In the genomic region with DNA sequence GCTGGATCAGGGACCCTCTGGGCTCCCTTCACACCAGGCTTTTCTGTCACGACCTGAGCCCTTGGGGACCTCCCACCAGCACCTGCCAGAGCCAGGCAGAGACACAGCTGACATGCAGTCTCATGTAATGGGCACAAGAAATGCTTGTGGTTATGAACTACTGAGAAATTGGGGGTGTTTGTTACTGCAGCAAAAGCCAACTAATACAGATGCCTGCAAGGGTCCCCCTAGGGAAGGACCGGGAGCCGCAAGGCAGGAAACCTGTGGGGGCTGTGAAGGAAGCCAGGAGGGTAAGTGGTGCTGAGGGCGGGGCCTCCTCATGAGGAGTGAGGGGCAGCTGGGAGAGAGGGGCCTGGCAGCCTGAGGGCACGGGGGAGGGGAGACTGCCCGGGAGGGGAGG, we compare ENCODE assay signal across 32 cellular contexts. TPM values are rescaled to one million over a fixed set of nuclear protein-coding genes. Genes with fewer than 3 reads are reported as not detected.
"Had no signal": no experiment of that assay in that cellular context is flagged by ENCODE, and none has a peak within 500 bp of the region (broad histone marks: within the 10 kb centered on the region; RNA-seq: fewer than 3 reads in every experiment).

No MANE protein-coding gene starts in this region.

- H3K27ac ChIP-seq: KMS-11, VCaP had no signal

- H3K9ac ChIP-seq: KMS-11 had no signal

- H3K4me2 ChIP-seq: KMS-11 had no signal

- ATAC-seq: activated CD8-positive, alpha-beta memory T cell treated with anti-CD3 and anti-CD28 coated beads, Interleukin-2, amount 10 ng/mL, durations not matched to agents 7 days and 5 days; activated naive CD8-positive, alpha-beta T cell treated with anti-CD3 and anti-CD28 coated beads, Interleukin-2, amount 50 U/mL, for 24 hours had no signal

- DNase-seq: activated CD4-positive, alpha-beta memory T cell treated with anti-CD3 and anti-CD28 coated beads, Interleukin-2, amount 10 ng/mL, durations not matched to agents 7 days and 5 days; activated CD4-positive, alpha-beta T cell treated with anti-CD3 and anti-CD28 coated beads for 1 hour; activated CD4-positive, alpha-beta T cell treated with anti-CD3 and anti-CD28 coated beads for 48 hours; activated CD4-positive, CD25-positive, alpha-beta regulatory T cell; activated CD8-positive, alpha-beta memory T cell treated with anti-CD3 and anti-CD28 coated beads for 24 hours; activated CD8-positive, alpha-beta memory T cell treated with anti-CD3 and anti-CD28 coated beads, Interleukin-2, amount 10 ng/mL, durations not matched to agents 7 days and 5 days; activated CD8-positive, alpha-beta memory T cell treated with anti-CD3 and anti-CD28 coated beads, Interleukin-2, amount 50 U/mL, for 48 hours; activated effector memory CD4-positive, alpha-beta T cell treated with Interleukin-2 at 50 U/mL for 16 hours; activated naive CD4-positive, alpha-beta T cell treated with anti-CD3 and anti-CD28 coated beads, Interleukin-2, amount 10 ng/mL, durations not matched to agents 7 days and 5 days; activated naive CD8-positive, alpha-beta T cell treated with anti-CD3 and anti-CD28 coated beads, Interleukin-2, amount 50 U/mL, for 24 hours; activated T-cell treated with anti-CD3 and anti-CD28 coated beads, Interleukin-2, amount 50 U/mL, for 48 hours; anterior cingulate cortex; central memory CD4-positive, alpha-beta T cell; NCI-H1092 treated with DMSO at 0.1 percent for 48 hours; NCI-H1417; NCI-H146; NCI-H187; NCI-H2029 treated with DMSO at 0.1 percent for 48 hours; NCI-H2107; NCI-H2171; NCI-H510A; NCI-H526; NCI-H748 treated with DMSO at 0.1 percent for 48 hours; OCI-M1; Right ventricle myocardium superior; SW 1271; T-helper 1 cell; T-helper 2 cell; T-helper 9 cell had no signal

RNA-seq across cellular contexts. Expression of gene WNT11, which starts 16.6 kb away (rescaled TPM):
- total RNA-seq: LHCN-M2 had no signal
